Comparison of ENCODE assay signal across 1 cellular context in the genomic region with DNA sequence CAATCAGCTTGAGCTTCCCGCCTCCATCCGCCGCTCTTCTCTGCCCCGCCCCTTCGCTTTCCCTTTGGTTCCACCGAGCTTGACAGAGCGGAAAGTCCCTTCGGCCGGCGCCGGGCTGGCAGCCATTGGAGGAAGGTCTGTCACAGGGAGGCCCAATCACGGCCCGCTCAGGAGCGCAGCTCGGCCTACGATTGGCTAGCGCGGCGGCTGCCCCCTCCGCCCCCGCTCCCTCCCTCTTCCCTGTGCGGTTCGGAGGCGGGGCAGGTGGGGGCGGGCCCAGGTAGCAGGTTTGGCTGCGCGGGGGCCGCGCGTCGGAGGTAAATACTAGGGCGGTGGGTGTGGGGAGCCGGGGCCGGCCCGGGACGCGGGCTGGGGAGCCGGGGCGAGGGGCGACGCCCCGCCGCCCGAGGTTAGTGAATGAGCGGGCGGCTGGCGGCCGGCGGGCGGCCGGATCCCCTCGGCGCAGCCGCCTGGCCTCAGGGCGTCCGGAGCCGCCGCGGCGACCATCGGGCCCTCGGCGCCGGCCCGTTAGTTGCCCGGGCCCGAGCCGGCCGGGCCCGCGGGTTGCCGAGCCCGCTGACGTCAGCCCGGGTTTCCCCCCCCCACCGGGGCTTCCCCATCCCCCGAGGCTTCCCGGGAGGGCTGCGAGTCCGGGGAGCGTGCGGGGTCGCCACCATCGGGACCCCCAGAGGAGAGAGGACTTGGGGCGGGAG.
TF ChIP-seq lines count a peak whose summit lies in the region.

A gene (plus strand): TSS at position 279 of the 713 bp plus-strand sequence. CDS start 7,613 bp downstream, outside the sequence.

TF ChIP-seq in K562, 482 proteins besides CTCF, POLR2A, EP300 and RAD21 (continued from another document and continues in another):
- no peak for TF ChIP-seq HNRNPLL (IDR thresholded peaks at IDR 0.05; ENCODE audit: low read depth, low read length, poor library complexity, severe bottlenecking)
- TF ChIP-seq SETDB1 (IDR thresholded peaks at IDR 0.05; ENCODE audit: low read length), result no peak
- TF ChIP-seq BRF1 (IDR thresholded peaks at IDR 0.05; ENCODE audit: borderline replicate concordance, extremely low read depth, insufficient read length), result no peak
- TF ChIP-seq PML (IDR thresholded peaks at IDR 0.05; ENCODE audit: low read length), result no peak
- TF ChIP-seq, protein P1, sequence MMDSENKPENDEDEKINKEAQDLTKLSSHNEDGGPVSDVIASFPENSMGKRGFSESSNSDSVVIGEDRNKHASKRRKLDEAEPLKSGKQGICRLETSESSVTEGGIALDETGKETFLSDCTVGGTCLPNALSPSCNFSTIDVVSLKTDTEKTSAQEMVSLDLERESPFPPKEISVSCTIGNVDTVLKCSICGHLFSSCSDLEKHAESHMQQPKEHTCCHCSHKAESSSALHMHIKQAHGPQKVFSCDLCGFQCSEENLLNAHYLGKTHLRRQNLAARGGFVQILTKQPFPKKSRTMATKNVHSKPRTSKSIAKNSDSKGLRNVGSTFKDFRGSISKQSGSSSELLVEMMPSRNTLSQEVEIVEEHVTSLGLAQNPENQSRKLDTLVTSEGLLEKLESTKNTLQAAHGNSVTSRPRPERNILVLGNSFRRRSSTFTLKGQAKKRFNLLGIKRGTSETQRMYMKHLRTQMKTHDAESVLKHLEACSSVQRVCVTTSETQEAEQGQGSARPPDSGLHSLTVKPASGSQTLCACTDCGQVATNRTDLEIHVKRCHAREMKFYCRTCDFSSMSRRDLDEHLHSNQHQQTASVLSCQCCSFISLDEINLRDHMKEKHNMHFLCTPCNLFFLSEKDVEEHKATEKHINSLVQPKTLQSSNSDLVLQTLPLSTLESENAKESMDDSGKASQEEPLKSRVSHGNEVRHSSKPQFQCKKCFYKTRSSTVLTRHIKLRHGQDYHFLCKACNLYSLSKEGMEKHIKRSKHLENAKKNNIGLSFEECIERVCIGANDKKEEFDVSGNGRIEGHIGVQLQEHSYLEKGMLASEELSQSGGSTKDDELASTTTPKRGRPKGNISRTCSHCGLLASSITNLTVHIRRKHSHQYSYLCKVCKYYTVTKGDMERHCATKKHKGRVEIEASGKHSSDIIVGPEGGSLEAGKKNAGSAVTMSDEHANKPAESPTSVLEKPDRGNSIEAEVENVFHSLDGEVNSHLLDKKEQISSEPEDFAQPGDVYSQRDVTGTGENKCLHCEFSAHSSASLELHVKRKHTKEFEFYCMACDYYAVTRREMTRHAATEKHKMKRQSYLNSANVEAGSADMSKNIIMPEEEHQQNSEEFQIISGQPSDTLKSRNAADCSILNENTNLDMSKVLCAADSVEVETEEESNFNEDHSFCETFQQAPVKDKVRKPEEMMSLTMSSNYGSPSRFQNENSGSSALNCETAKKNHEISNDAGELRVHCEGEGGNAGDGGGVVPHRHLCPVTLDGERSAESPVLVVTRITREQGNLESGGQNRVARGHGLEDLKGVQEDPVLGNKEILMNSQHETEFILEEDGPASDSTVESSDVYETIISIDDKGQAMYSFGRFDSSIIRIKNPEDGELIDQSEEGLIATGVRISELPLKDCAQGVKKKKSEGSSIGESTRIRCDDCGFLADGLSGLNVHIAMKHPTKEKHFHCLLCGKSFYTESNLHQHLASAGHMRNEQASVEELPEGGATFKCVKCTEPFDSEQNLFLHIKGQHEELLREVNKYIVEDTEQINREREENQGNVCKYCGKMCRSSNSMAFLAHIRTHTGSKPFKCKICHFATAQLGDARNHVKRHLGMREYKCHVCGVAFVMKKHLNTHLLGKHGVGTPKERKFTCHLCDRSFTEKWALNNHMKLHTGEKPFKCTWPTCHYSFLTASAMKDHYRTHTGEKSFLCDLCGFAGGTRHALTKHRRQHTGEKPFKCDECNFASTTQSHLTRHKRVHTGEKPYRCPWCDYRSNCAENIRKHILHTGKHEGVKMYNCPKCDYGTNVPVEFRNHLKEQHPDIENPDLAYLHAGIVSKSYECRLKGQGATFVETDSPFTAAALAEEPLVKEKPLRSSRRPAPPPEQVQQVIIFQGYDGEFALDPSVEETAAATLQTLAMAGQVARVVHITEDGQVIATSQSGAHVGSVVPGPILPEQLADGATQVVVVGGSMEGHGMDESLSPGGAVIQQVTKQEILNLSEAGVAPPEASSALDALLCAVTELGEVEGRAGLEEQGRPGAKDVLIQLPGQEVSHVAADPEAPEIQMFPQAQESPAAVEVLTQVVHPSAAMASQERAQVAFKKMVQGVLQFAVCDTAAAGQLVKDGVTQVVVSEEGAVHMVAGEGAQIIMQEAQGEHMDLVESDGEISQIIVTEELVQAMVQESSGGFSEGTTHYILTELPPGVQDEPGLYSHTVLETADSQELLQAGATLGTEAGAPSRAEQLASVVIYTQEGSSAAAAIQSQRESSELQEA (IDR thresholded peaks at IDR 0.05; ENCODE audit: low read depth), result no peak
- TF ChIP-seq, protein P2, sequence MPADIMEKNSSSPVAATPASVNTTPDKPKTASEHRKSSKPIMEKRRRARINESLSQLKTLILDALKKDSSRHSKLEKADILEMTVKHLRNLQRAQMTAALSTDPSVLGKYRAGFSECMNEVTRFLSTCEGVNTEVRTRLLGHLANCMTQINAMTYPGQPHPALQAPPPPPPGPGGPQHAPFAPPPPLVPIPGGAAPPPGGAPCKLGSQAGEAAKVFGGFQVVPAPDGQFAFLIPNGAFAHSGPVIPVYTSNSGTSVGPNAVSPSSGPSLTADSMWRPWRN (IDR thresholded peaks at IDR 0.05; ENCODE audit: low read depth), result no peak
- no peak for TF ChIP-seq ZNF77 (CRISPR knock-in tag; IDR thresholded peaks at IDR 0.05)
- TF ChIP-seq BHLHE40 (IDR thresholded peaks at IDR 0.05; ENCODE audit: low read length), result no peak
- no peak for TF ChIP-seq NCOR1 (IDR thresholded peaks at IDR 0.05)
- TF ChIP-seq SUPT5H (IDR thresholded peaks at IDR 0.05), result no peak
- no peak for TF ChIP-seq NFE2L1 (tag; IDR thresholded peaks at IDR 0.05; ENCODE audit: borderline replicate concordance, low read depth)
- TF ChIP-seq, protein P3, sequence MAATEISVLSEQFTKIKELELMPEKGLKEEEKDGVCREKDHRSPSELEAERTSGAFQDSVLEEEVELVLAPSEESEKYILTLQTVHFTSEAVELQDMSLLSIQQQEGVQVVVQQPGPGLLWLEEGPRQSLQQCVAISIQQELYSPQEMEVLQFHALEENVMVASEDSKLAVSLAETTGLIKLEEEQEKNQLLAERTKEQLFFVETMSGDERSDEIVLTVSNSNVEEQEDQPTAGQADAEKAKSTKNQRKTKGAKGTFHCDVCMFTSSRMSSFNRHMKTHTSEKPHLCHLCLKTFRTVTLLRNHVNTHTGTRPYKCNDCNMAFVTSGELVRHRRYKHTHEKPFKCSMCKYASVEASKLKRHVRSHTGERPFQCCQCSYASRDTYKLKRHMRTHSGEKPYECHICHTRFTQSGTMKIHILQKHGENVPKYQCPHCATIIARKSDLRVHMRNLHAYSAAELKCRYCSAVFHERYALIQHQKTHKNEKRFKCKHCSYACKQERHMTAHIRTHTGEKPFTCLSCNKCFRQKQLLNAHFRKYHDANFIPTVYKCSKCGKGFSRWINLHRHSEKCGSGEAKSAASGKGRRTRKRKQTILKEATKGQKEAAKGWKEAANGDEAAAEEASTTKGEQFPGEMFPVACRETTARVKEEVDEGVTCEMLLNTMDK (IDR thresholded peaks at IDR 0.05; ENCODE audit: borderline replicate concordance, insufficient read depth, low read depth, low read length, poor library complexity, severe bottlenecking), result no peak
- peak; percentile 98 for TF ChIP-seq MBD2 (IDR thresholded peaks at IDR 0.05; ENCODE audit: borderline replicate concordance, low read depth)
- no peak for TF ChIP-seq CBX5 (IDR thresholded peaks at IDR 0.05; ENCODE audit: borderline replicate concordance, low read depth)
- TF ChIP-seq MECOM (CRISPR knock-in tag; IDR thresholded peaks at IDR 0.05), result no peak
- no peak for TF ChIP-seq ZBTB8A (IDR thresholded peaks at IDR 0.05; ENCODE audit: partially characterized antibody)
- no peak for TF ChIP-seq STAT5B (CRISPR knock-in tag; IDR thresholded peaks at IDR 0.05)
- TF ChIP-seq, protein P4, sequence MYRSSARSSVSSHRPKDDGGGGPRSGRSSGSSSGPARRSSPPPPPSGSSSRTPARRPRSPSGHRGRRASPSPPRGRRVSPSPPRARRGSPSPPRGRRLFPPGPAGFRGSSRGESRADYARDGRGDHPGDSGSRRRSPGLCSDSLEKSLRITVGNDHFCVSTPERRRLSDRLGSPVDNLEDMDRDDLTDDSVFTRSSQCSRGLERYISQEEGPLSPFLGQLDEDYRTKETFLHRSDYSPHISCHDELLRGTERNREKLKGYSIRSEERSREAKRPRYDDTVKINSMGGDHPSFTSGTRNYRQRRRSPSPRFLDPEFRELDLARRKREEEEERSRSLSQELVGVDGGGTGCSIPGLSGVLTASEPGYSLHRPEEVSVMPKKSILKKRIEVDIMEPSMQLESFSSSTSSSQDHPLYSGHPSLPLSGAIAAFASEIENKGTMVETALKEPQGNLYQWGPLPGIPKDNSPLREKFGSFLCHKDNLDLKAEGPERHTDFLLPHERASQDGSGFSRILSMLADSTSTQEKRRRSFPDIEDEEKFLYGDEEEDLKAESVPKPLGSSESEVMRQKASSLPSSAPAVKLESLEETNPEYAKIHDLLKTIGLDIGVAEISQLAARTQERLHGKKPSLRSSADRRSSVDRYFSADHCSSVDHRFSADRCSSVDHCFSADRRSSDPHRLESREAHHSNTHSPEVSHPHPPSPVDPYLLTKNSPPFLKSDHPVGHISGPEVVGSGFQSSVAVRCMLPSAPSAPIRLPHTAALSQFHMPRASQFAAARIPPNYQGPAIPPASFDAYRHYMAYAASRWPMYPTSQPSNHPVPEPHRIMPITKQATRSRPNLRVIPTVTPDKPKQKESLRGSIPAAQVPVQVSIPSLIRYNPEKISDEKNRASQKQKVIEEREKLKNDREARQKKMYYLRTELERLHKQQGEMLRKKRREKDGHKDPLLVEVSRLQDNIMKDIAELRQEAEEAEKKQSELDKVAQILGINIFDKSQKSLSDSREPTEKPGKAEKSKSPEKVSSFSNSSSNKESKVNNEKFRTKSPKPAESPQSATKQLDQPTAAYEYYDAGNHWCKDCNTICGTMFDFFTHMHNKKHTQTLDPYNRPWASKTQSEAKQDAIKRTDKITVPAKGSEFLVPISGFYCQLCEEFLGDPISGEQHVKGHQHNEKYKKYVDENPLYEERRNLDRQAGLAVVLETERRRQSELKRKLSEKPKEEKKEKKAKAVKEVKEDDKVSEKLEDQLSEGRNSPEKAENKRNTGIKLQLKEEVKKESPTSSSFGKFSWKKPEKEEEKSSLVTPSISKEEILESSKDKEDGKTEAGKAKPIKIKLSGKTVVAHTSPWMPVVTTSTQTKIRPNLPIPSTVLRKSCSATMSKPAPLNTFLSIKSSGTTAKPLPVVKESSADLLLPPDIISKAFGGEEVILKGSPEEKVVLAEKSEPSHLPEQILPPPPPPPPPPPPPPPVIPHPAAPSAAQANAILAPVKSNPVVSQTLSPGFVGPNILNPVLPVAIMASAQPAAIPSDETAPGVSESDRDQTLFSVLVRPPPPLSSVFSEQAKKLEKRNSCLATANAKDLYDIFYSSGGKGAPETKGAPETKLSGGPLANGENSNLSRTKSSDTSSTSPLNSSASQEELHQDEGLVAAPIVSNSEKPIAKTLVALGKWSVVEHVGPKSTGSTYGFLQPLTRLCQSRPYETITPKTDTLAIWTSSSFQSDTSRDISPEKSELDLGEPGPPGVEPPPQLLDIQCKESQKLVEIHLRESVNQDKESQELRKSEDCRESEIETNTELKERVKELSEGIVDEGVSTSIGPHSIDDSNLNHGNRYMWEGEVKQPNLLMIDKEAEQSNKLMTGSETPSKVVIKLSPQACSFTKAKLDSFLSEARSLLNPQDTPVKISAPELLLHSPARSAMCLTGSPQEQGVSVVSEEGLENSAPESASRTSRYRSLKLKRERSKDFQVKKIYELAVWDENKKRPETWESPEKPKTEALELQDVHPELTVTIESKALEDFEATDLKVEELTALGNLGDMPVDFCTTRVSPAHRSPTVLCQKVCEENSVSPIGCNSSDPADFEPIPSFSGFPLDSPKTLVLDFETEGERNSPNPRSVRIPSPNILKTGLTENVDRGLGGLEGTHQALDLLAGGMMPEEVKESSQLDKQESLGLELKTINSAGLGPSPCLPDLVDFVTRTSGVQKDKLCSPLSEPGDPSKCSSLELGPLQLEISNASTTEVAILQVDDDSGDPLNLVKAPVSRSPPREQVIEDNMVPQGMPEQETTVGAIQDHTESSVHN (IDR thresholded peaks at IDR 0.05; ENCODE audit: borderline replicate concordance in 1 of 2, low read depth in 1 of 2), result no peak
- TF ChIP-seq, protein P5, sequence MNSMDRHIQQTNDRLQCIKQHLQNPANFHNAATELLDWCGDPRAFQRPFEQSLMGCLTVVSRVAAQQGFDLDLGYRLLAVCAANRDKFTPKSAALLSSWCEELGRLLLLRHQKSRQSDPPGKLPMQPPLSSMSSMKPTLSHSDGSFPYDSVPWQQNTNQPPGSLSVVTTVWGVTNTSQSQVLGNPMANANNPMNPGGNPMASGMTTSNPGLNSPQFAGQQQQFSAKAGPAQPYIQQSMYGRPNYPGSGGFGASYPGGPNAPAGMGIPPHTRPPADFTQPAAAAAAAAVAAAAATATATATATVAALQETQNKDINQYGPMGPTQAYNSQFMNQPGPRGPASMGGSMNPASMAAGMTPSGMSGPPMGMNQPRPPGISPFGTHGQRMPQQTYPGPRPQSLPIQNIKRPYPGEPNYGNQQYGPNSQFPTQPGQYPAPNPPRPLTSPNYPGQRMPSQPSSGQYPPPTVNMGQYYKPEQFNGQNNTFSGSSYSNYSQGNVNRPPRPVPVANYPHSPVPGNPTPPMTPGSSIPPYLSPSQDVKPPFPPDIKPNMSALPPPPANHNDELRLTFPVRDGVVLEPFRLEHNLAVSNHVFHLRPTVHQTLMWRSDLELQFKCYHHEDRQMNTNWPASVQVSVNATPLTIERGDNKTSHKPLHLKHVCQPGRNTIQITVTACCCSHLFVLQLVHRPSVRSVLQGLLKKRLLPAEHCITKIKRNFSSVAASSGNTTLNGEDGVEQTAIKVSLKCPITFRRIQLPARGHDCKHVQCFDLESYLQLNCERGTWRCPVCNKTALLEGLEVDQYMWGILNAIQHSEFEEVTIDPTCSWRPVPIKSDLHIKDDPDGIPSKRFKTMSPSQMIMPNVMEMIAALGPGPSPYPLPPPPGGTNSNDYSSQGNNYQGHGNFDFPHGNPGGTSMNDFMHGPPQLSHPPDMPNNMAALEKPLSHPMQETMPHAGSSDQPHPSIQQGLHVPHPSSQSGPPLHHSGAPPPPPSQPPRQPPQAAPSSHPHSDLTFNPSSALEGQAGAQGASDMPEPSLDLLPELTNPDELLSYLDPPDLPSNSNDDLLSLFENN (IDR thresholded peaks at IDR 0.05; ENCODE audit: low read depth in 2 of 2, low read length in 2 of 2), result no peak
- no peak for TF ChIP-seq PPARD (CRISPR knock-in tag; IDR thresholded peaks at IDR 0.05)
- no peak for TF ChIP-seq HNRNPK (IDR thresholded peaks at IDR 0.05; ENCODE audit: low read depth, low read length, poor library complexity, severe bottlenecking)
- no peak for TF ChIP-seq CBFA2T2 (conservative IDR thresholded peaks at IDR 0.05)
- peak; percentile 28; the same call in 1 of the 2 replicates for TF ChIP-seq NR2C1 (IDR thresholded peaks at IDR 0.05)
- TF ChIP-seq NR2C1 (tag; IDR thresholded peaks at IDR 0.05), result peak; percentile 83
- no peak for TF ChIP-seq MEF2D (tag; conservative IDR thresholded peaks at IDR 0.05; ENCODE audit: low read depth)
- no peak for TF ChIP-seq TRIM28 (IDR thresholded peaks at IDR 0.05)
- TF ChIP-seq TSC22D4 (tag; IDR thresholded peaks at IDR 0.05), result no peak
- TF ChIP-seq FOS (IDR thresholded peaks at IDR 0.05; ENCODE audit: extremely low read depth, insufficient read length), result peak; percentile 93
- TF ChIP-seq KLF10 (CRISPR knock-in tag; IDR thresholded peaks at IDR 0.05), result no peak
